Comparison of ENCODE assay signal across 9 cellular contexts in the genomic region with DNA sequence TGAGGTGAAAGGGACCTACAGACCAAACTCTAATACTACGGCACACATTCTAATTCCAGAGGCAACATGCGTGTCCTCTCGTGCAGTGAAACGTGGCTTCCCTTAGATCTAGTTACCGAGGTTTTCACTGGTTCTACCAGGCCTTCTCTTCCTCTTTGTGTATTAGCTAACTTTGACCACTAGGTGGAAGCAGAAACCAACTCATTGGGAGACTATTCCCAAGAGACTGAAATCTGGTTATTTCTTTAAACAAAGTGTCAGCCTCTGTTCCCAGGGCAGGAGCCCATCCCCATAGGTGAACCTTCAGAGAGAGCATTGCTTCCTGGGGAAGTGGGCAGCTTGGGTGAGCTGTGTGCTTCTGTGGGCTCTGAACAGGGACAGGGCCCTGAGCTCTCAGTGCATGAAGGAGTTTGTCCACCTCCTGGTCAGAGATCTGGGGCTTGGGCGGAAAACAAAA. TPM values are rescaled to one million over a fixed set of nuclear protein-coding genes. Genes with fewer than 3 reads are reported as not detected.
DNase-seq lines count a peak whose midpoint lies in the region; ATAC-seq, FAIRE-seq and TF ChIP-seq lines count a peak whose summit lies in the region.
"Had no signal": no experiment of that assay in that cellular context is flagged by ENCODE, and none has a peak within 500 bp of the region (broad histone marks: within the 10 kb centered on the region; RNA-seq: fewer than 3 reads in every experiment).

No MANE protein-coding gene starts in this region.

- TF ChIP-seq POLR2A in IMR-90 (IDR thresholded peaks at IDR 0.05; ENCODE audit: low read depth, low read length) = no peak

- H4K91ac ChIP-seq in IMR-90 (ENCODE audit: insufficient read depth, low read depth, low read length) = no peak overlapping the region

- BruUV-seq in IMR-90 (replicated peaks; lab: Mats Ljungman, UMichigan) (no TSS peak), Panc1 (replicated peaks; lab: Mats Ljungman, UMichigan) (no TSS peak)

- peak overlapping the region; percentile 70 for H2AFZ ChIP-seq in IMR-90 (replicated peaks; ENCODE audit: low read length, poor library complexity)

- dilution Hi-C loops in IMR-90 (cut with HindIII; ENCODE audit: low sequenced_read_pairs, unreplicated experiment) = no loop called here

- H4K5ac ChIP-seq in IMR-90 (ENCODE audit: low read depth, low read length) = no peak overlapping the region; the same call in 1 of the 2 replicates

- in situ Hi-C loops in IMR-90 (cut with MboI; ENCODE audit: low sequenced_read_pairs) = loop anchor here (5.0 kb wide), 1 partner anchor 688 kb away; no protein-coding TSS in a partner anchor
- in situ Hi-C loops in Panc1 (cut with HindIII; ENCODE audit: low pct_unique_long_range_greater_than_20kb, low sequenced_read_pairs) = no loop called here

- peak; percentile 95 for FAIRE-seq in GM18507 (lab: Jason Lieb, UNC)
- FAIRE-seq in kidney (lab: Jason Lieb, UNC) = no peak

- TF ChIP-seq RAD21 in IMR-90 (IDR thresholded peaks at IDR 0.05; ENCODE audit: low read length) = peak; percentile 91

- TF ChIP-seq CTCF in IMR-90 (conservative IDR thresholded peaks at IDR 0.05; ENCODE audit: low read depth, low read length) (peak; percentile 91), Panc1 (IDR thresholded peaks at IDR 0.05) (peak; percentile 84), kidney (IDR thresholded peaks at IDR 0.05; ENCODE audit: borderline replicate concordance, extremely low read depth, insufficient read depth) (peak; percentile 81)

- no peak overlapping the region for H3K4me3 ChIP-seq in IMR-90 (ENCODE audit: insufficient read depth, low read depth, low read length)
- H3K4me3 ChIP-seq in Panc1 (ENCODE audit: low read depth in 2 of 2, low read length in 2 of 2) = no peak overlapping the region
- no peak overlapping the region for H3K4me3 ChIP-seq in kidney (ENCODE audit: low read length in 2 of 2)

- no peaks in the 10 kb centered on the region for H3K79me1 ChIP-seq in IMR-90 (ENCODE audit: low read depth in 1 of 2, low read length in 2 of 2)

- H3K18ac ChIP-seq in IMR-90 (ENCODE audit: low read depth, low read length) = no peak overlapping the region

- H2BK20ac ChIP-seq in IMR-90 (ENCODE audit: low read depth, low read length) = peak overlapping the region; percentile 52; the same call in 1 of the 2 replicates

- POLR2A ChIA-PET in IMR-90 (lab: Charles Lee; ENCODE audit: unreplicated experiment) = no interaction called here
- POLR2A ChIA-PET in Panc1 (lab: Charles Lee) = interaction anchor here (0.6 kb wide), 2 partner anchors 276 to 701 kb away, joined by 5 to 12 read pairs; no protein-coding TSS in a partner anchor

- H3K9ac ChIP-seq in IMR-90 (ENCODE audit: low read depth, low read length) (no peak overlapping the region), kidney (ENCODE audit: low read length in 2 of 2) (no peak overlapping the region)

- no peak overlapping the region for H2AK9ac ChIP-seq in IMR-90 (replicated peaks; ENCODE audit: low read depth, low read length, poor library complexity)

- H4K8ac ChIP-seq in IMR-90 (ENCODE audit: low read depth in 2 of 2, low read length in 2 of 2) = peak overlapping the region in 1 of 2 experiments; percentile 63; a peak in 2 of 4 replicates

- H3K4me2 ChIP-seq in IMR-90 (ENCODE audit: low read depth, low read length) = no peak overlapping the region

- H3K27ac ChIP-seq in IMR-90 (ENCODE audit: insufficient read depth, low read length) (no peak overlapping the region), Panc1 (ENCODE audit: low read length) (no peak overlapping the region), caudate nucleus (ENCODE audit: low read depth, low read length) (peak overlapping the region; percentile 24), kidney (ENCODE audit: low read depth in 2 of 2, low read length in 2 of 2) (no peak overlapping the region)

- WGBS in IMR-90 (ENCODE audit: extremely low coverage in 2 of 2, insufficient read length in 1 of 2), 2 experiments = no CpG with 5 or more reads among the region's 6 CpGs

- H3K36me3 ChIP-seq in IMR-90 (ENCODE audit: control insufficient read depth, insufficient read depth, low read length) (peaks cover 3% of the 10 kb centered on the region; the same call in 1 of the 2 replicates), Panc1 (ENCODE audit: control insufficient read depth, insufficient read depth, low read length) (no peaks in the 10 kb centered on the region), kidney (ENCODE audit: control insufficient read depth in 1 of 2, insufficient read depth in 2 of 2, low read length in 2 of 2) (no peaks in the 10 kb centered on the region)

- H2BK120ac ChIP-seq in IMR-90 (ENCODE audit: low read depth, low read length) = no peak overlapping the region

- H2BK5ac ChIP-seq in IMR-90 (ENCODE audit: low read depth, low read length, poor library complexity, severe bottlenecking) = no peak overlapping the region

- ATAC-seq in IMR-90 (ENCODE audit: low read depth) (peak; percentile 82), Panc1 (peak; percentile 85), HG03039 (IDR thresholded peaks at IDR 0.05; ENCODE audit: unreplicated experiment) (no peak)

- CTCF ChIA-PET in IMR-90 (lab: Yijun Ruan, JAX) (interaction anchor here (0.6 to 1.3 kb wide), 7 partner anchors 8 to 686 kb away, joined by 3 to 6 read pairs (median 3); no protein-coding TSS in a partner anchor), Panc1 (lab: Charles Lee) (interaction anchor here (0.6 to 1.2 kb wide), 6 partner anchors 27 to 1289 kb away, joined by 3 to 7 read pairs (median 5); no protein-coding TSS in a partner anchor)

- DNase-seq in Ammon's horn (ENCODE audit: low spot score) = peak; percentile 83
- peak; percentile 49 for DNase-seq in GM18507 (ENCODE audit: extremely low spot score, insufficient read length, low read depth)
- DNase-seq in IMR-90 = peak; percentile 75
- DNase-seq in Panc1 (ENCODE audit: low read depth, low spot score) = peak; percentile 43
- DNase-seq in caudate nucleus (lab: John Stamatoyannopoulos, UW) = peak in 14 of 61 donors; percentile 14 to 65 (median 30)
- no peak for DNase-seq in kidney
- peak; percentile 95 for DNase-seq in superior temporal gyrus (ENCODE audit: extremely low spot score)

- H4K20me1 ChIP-seq in IMR-90 (ENCODE audit: insufficient read depth, low read length) = no peaks in the 10 kb centered on the region

- H3K56ac ChIP-seq in IMR-90 (ENCODE audit: extremely low read depth, insufficient read depth, low read length) = no peak overlapping the region

- 0 out of 2 replicates have a peak overlapping the region, but pooled peaks have one; percentile 18 for H3K4ac ChIP-seq in IMR-90 (ENCODE audit: low read depth, low read length)

- H3K4me1 ChIP-seq in IMR-90 (ENCODE audit: control insufficient read depth, insufficient read depth, low read length) = peaks cover 6% of the 10 kb centered on the region; the same call in 1 of the 2 replicates
- H3K4me1 ChIP-seq in Panc1 (ENCODE audit: control insufficient read depth, insufficient read depth, low read length) = no peaks in the 10 kb centered on the region
- H3K4me1 ChIP-seq in kidney (ENCODE audit: control insufficient read depth in 1 of 2, insufficient read depth in 1 of 2, low read depth in 1 of 2, low read length in 2 of 2) = no peaks in the 10 kb centered on the region

- no peaks in the 10 kb centered on the region for H3K9me1 ChIP-seq in IMR-90 (ENCODE audit: insufficient read depth, low read length)

- H2BK15ac ChIP-seq in IMR-90 (ENCODE audit: low read depth, low read length) = no peak overlapping the region

- H3K27me3 ChIP-seq in IMR-90 (ENCODE audit: control insufficient read depth, insufficient read depth, low read length) = no peaks in the 10 kb centered on the region
- peaks cover 3% of the 10 kb centered on the region; the same call in 1 of the 2 replicates for H3K27me3 ChIP-seq in Panc1 (ENCODE audit: control insufficient read depth, insufficient read depth, low read length)

- peak overlapping the region; percentile 47; the same call in 1 of the 2 replicates for H2AK5ac ChIP-seq in IMR-90 (ENCODE audit: low read depth, low read length)

- intact Hi-C loops in IMR-90 (cut with micrococcal nuclease) = loop anchor here (1.0 to 2.0 kb wide), 6 partner anchors 35 to 694 kb away; no protein-coding TSS in a partner anchor
- intact Hi-C loops in Panc1 (cut with micrococcal nuclease; ENCODE audit: unreplicated experiment) = loop anchor here (5.0 kb wide), 1 partner anchor 38 kb away; no protein-coding TSS in a partner anchor
- intact Hi-C loops in kidney (cut with DNase I) = loop anchor here (10.0 kb wide), 1 partner anchor 690 kb away; no protein-coding TSS in a partner anchor

- H3K14ac ChIP-seq in IMR-90 (replicated peaks; ENCODE audit: low read depth, low read length) = no peak overlapping the region

- H3K23ac ChIP-seq in IMR-90 (ENCODE audit: low read depth, low read length) = no peak overlapping the region

- H3K9me3 ChIP-seq in IMR-90 (ENCODE audit: control insufficient read depth, insufficient read depth, low read length) (no peaks in the 10 kb centered on the region), Panc1 (ENCODE audit: control insufficient read depth, insufficient read depth, low read depth, low read length) (no peaks in the 10 kb centered on the region), kidney (ENCODE audit: control insufficient read depth in 1 of 2, low read length in 2 of 2) (no peaks in the 10 kb centered on the region)

TF ChIP-seq in IMR-90, 13 proteins besides CTCF, POLR2A, EP300 and RAD21:
- peak; percentile 63 for TF ChIP-seq BHLHE40 (IDR thresholded peaks at IDR 0.05; ENCODE audit: low read depth, low read length)
- no peak for TF ChIP-seq RCOR1 (IDR thresholded peaks at IDR 0.05; ENCODE audit: insufficient replicate concordance, low read length)
- TF ChIP-seq CHD1 (IDR thresholded peaks at IDR 0.05; ENCODE audit: low read depth, low read length) = no peak
- no peak for TF ChIP-seq MXI1 (IDR thresholded peaks at IDR 0.05; ENCODE audit: borderline replicate concordance, low read depth, low read length)
- no peak for TF ChIP-seq MAFK (IDR thresholded peaks at IDR 0.05; ENCODE audit: low read depth, low read length)
- no peak for TF ChIP-seq RFX5 (IDR thresholded peaks at IDR 0.05; ENCODE audit: low read depth, low read length)
- TF ChIP-seq SMC3 (IDR thresholded peaks at IDR 0.05; ENCODE audit: low read depth, low read length) = peak; percentile 79

RNA-seq across cellular contexts. Expression of gene RCVRN, which starts 19.7 kb away (rescaled TPM):
- not detected in 2 replicates for total RNA-seq in IMR-90 (2012; rRNA removed)
- not detected in 2 replicates for polyA plus RNA-seq in IMR-90 (2012; rRNA removed)
- polyA plus RNA-seq in IMR-90 (2012; cell fraction: cytosol; rRNA removed) = not detected in 2 replicates
- 0.02 and 0.41 TPM in 2 replicates for polyA plus RNA-seq in IMR-90 (2012; cell fraction: nucleus; rRNA removed; ENCODE audit: low replicate concordance)
- total RNA-seq in Panc1 (2021; ENCODE audit: unreplicated experiment) = not detected
- polyA plus RNA-seq in Panc1 (2012; ENCODE audit: insufficient read length) = not detected
- total RNA-seq in kidney = not detected
- not detected for polyA plus RNA-seq in kidney (ENCODE audit: insufficient read depth, low read depth, low replicate concordance)
- total RNA-seq: pulmonary artery endothelial cell had no signal
